Comparison of ENCODE assay signal across 20 cellular contexts in the genomic region with DNA sequence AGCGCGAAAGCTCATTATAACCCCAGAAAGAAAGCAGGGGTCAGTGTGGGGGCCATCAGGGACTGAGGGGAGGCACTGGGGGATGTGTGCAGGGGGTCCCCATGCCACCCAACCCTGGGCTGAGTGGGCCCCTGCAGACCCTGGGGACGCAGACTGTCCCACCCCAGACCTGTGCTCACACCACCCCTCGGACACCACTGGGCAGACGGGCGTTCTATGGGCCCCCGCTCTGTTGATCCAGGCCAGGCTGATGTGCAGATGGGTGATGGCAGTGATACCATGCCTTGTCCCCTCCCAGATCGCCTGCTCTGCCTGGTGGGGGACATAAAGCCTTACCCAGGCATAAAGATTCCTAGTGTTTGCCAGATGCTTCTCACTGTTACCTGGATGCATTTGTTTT.
"Had no signal": no experiment of that assay in that cellular context is flagged by ENCODE, and none has a peak within 500 bp of the region (broad histone marks: within the 10 kb centered on the region; RNA-seq: fewer than 3 reads in every experiment).

No MANE protein-coding gene starts in this region.

- H3K27me3 Mint-ChIP-seq: activated naive CD8-positive, alpha-beta T cell treated with anti-CD3 and anti-CD28 coated beads for 36 hours had no signal

- H3K4me1 Mint-ChIP-seq: activated naive CD8-positive, alpha-beta T cell treated with anti-CD3 and anti-CD28 coated beads for 36 hours; central memory CD8-positive, alpha-beta T cell had no signal

- ATAC-seq: activated T-cell treated with anti-CD3 and anti-CD28 coated beads, Interleukin-2, amount 50 U/mL, for 4 hours; gastroesophageal sphincter; stimulated activated naive B cell treated with anti-CD40 and anti-IgM and Interleukin-4, amounts not matched to agents 10 μg/mL and 1 μg/mL and 100 μg/mL, for 72 hours had no signal

- H3K4me1 ChIP-seq: colonic mucosa, gastroesophageal sphincter, upper lobe of left lung had no signal

- H3K27ac Mint-ChIP-seq: activated CD4-positive, alpha-beta memory T cell treated with anti-CD3 and anti-CD28 coated beads for 36 hours; activated naive CD8-positive, alpha-beta T cell treated with anti-CD3 and anti-CD28 coated beads for 36 hours; activated T-helper 2 cell treated with anti-CD3 and anti-CD28 coated beads, Interferon-gamma antibody, Interleukin-2, Interleukin-4, amounts not matched to agents 10 μg/mL and 5 μg/mL and 100 μg/mL, durations not matched to agents 14 hours and 24 hours and 36 hours; endodermal cell; nephron progenitor cell; stimulated activated naive B cell treated with anti-CD40 and anti-IgM and Interleukin-4, amounts not matched to agents 10 μg/mL and 1 μg/mL and 100 μg/mL, for 72 hours; T-helper 1 cell treated with Interleukin-12 subunit alpha and Interleukin-12 subunit beta and Interleukin-4 antibody, amounts not matched to agents 30 μg/mL and 1 μg/mL, for 36 hours had no signal

- H3K9me3 ChIP-seq: colonic mucosa, gastroesophageal sphincter, sigmoid colon, upper lobe of left lung had no signal

- H3K27me3 ChIP-seq: colonic mucosa, gastroesophageal sphincter, sigmoid colon, upper lobe of left lung had no signal

- H3K4me3 ChIP-seq: colonic mucosa, gastroesophageal sphincter, sigmoid colon, smooth muscle cell, upper lobe of left lung had no signal

- DNase-seq: activated CD4-positive, alpha-beta memory T cell treated with anti-CD3 and anti-CD28 coated beads for 36 hours; activated CD4-positive, alpha-beta T cell treated with anti-CD3 and anti-CD28 coated beads for 48 hours; activated CD4-positive, CD25-positive, alpha-beta regulatory T cell; activated naive CD4-positive, alpha-beta T cell; activated naive CD8-positive, alpha-beta T cell treated with anti-CD3 and anti-CD28 coated beads for 36 hours; activated T-cell treated with anti-CD3 and anti-CD28 coated beads, Interleukin-2, amount 50 U/mL, for 4 hours; hypothalamus; nephron progenitor cell; sigmoid colon; stimulated activated CD4-positive, alpha-beta T cell treated with anti-CD3 and anti-CD28 coated beads, Interleukin-15, amount 100 ng/mL, for 24 hours; stimulated activated naive B cell treated with anti-CD40 and anti-IgM and Interleukin-4, amounts not matched to agents 10 μg/mL and 1 μg/mL and 100 μg/mL, for 72 hours; T1000; upper lobe of left lung had no signal

- H3K36me3 Mint-ChIP-seq: activated CD4-positive, alpha-beta memory T cell treated with anti-CD3 and anti-CD28 coated beads for 36 hours; activated naive CD8-positive, alpha-beta T cell treated with anti-CD3 and anti-CD28 coated beads for 36 hours; stimulated activated naive B cell treated with anti-CD40 and anti-IgM and Interleukin-4, amounts not matched to agents 10 μg/mL and 1 μg/mL and 100 μg/mL, for 72 hours had no signal

- H3K36me3 ChIP-seq: colonic mucosa, gastroesophageal sphincter, sigmoid colon, upper lobe of left lung had no signal

- H3K27ac ChIP-seq: colonic mucosa, gastroesophageal sphincter, sigmoid colon, upper lobe of left lung had no signal

- H3K4me3 Mint-ChIP-seq: activated CD4-positive, alpha-beta memory T cell treated with anti-CD3 and anti-CD28 coated beads for 36 hours; activated naive CD8-positive, alpha-beta T cell treated with anti-CD3 and anti-CD28 coated beads for 36 hours; activated T-cell treated with anti-CD3 and anti-CD28 coated beads, Interleukin-2, amount 50 U/mL, for 4 hours; central memory CD8-positive, alpha-beta T cell; endodermal cell; nephron progenitor cell; stimulated activated naive B cell treated with anti-CD40 and anti-IgM and Interleukin-4, amounts not matched to agents 10 μg/mL and 1 μg/mL and 100 μg/mL, for 72 hours; T-helper 1 cell treated with Interleukin-12 subunit alpha and Interleukin-12 subunit beta and Interleukin-4 antibody, amounts not matched to agents 30 μg/mL and 1 μg/mL, for 36 hours had no signal

- H3K9me3 Mint-ChIP-seq: activated CD4-positive, alpha-beta memory T cell treated with anti-CD3 and anti-CD28 coated beads for 36 hours; activated naive CD8-positive, alpha-beta T cell treated with anti-CD3 and anti-CD28 coated beads for 36 hours; activated T-cell treated with anti-CD3 and anti-CD28 coated beads, Interleukin-2, amount 50 U/mL, for 4 hours; activated T-helper 2 cell treated with anti-CD3 and anti-CD28 coated beads, Interferon-gamma antibody, Interleukin-2, Interleukin-4, amounts not matched to agents 10 μg/mL and 5 μg/mL and 100 μg/mL, durations not matched to agents 14 hours and 24 hours and 36 hours; central memory CD8-positive, alpha-beta T cell; endodermal cell; nephron progenitor cell; stimulated activated naive B cell treated with anti-CD40 and anti-IgM and Interleukin-4, amounts not matched to agents 10 μg/mL and 1 μg/mL and 100 μg/mL, for 72 hours; T-helper 1 cell treated with Interleukin-12 subunit alpha and Interleukin-12 subunit beta and Interleukin-4 antibody, amounts not matched to agents 30 μg/mL and 1 μg/mL, for 36 hours had no signal
